ENCODE assay signal across 12 cellular contexts in genomic region chr16:27363797-27364196, GRCh38. TPM values are rescaled to one million over a fixed set of nuclear protein-coding genes. Genes with fewer than 3 reads are reported as not detected.
DNase-seq lines count a peak whose midpoint lies in the region; ATAC-seq and TF ChIP-seq lines count a peak whose summit lies in the region.
"Had no signal": no experiment of that assay in that cellular context is flagged by ENCODE, and none has a peak within 500 bp of the region (broad histone marks: within the 10 kb centered on the region; RNA-seq: fewer than 3 reads in every experiment).

No MANE protein-coding gene starts in this region.

- POLR2A ChIA-PET in activated B cell treated with CpG ODN at 0.5 μM for 24 hours (lab: Charles Lee), result interaction anchor here (0.9 to 1.2 kb wide), 2 partner anchors 10 to 184 kb away, joined by 3 read pairs; no protein-coding TSS in a partner anchor

- H3K36me3 ChIP-seq in transverse colon, result peaks cover 0 to 27% (median 11%) of the 10 kb centered on the region in 4 donors

- H3K4me3 ChIP-seq in transverse colon, result no peak overlapping the region
- H3K4me3 ChIP-seq: heart right ventricle had no signal

- H3K4me1 Mint-ChIP-seq in activated naive CD4-positive, alpha-beta T cell treated with anti-CD3 and anti-CD28 coated beads, Interleukin-2, amount 10 ng/mL, durations not matched to agents 7 days and 5 days, result peaks cover 68% of the 10 kb centered on the region
- peaks cover 53% of the 10 kb centered on the region for H3K4me1 Mint-ChIP-seq in activated B cell treated with CpG ODN at 0.5 μM for 24 hours
- peaks cover 21 to 33% of the 10 kb centered on the region in 2 donors for H3K4me1 Mint-ChIP-seq in immature natural killer cell

- peak overlapping the region; percentile 99 for H3K27ac Mint-ChIP-seq in activated naive CD4-positive, alpha-beta T cell treated with anti-CD3 and anti-CD28 coated beads, Interleukin-2, amount 10 ng/mL, durations not matched to agents 7 days and 5 days
- peak overlapping the region; percentile 77 for H3K27ac Mint-ChIP-seq in activated B cell treated with CpG ODN at 0.5 μM for 24 hours
- peak overlapping the region in 4 of 6 donors; percentile 14 to 84 (median 62) for H3K27ac Mint-ChIP-seq in immature natural killer cell

- peaks cover 2% of the 10 kb centered on the region for H3K9me3 Mint-ChIP-seq in activated naive CD4-positive, alpha-beta T cell treated with anti-CD3 and anti-CD28 coated beads, Interleukin-2, amount 10 ng/mL, durations not matched to agents 7 days and 5 days
- H3K9me3 Mint-ChIP-seq in activated B cell treated with CpG ODN at 0.5 μM for 24 hours, result no peaks in the 10 kb centered on the region
- H3K9me3 Mint-ChIP-seq in immature natural killer cell, result no peaks in the 10 kb centered on the region

- TF ChIP-seq POLR2A in transverse colon (IDR thresholded peaks at IDR 0.05), result no peak

- H3K9me3 ChIP-seq in transverse colon, result no peaks in the 10 kb centered on the region

- ATAC-seq in activated B cell treated with CpG ODN at 0.5 μM for 24 hours (ENCODE audit: low read depth) (no peak), HG03469 (IDR thresholded peaks at IDR 0.05; ENCODE audit: unreplicated experiment) (no peak), HG03565 (IDR thresholded peaks at IDR 0.05; ENCODE audit: unreplicated experiment) (no peak)
- ATAC-seq: heart right ventricle had no signal

- intact Hi-C loops in activated B cell treated with CpG ODN at 0.5 μM for 24 hours (cut with micrococcal nuclease) (loop anchor here (10.0 kb wide), 1 partner anchor 1529 kb away; no protein-coding TSS in a partner anchor), transverse colon (cut with DNase I; ENCODE audit: low total_unique reads) (loop anchor here (10.0 kb wide), 1 partner anchor 49 kb away; the partner anchor contains the start of gene IL4R)

- H3K36me3 Mint-ChIP-seq in activated naive CD4-positive, alpha-beta T cell treated with anti-CD3 and anti-CD28 coated beads, Interleukin-2, amount 10 ng/mL, durations not matched to agents 7 days and 5 days, result peaks cover 68% of the 10 kb centered on the region
- H3K36me3 Mint-ChIP-seq in activated B cell treated with CpG ODN at 0.5 μM for 24 hours (ENCODE audit: low read depth), result peaks cover 59% of the 10 kb centered on the region
- H3K36me3 Mint-ChIP-seq in immature natural killer cell, result peaks cover 16 to 41% (median 31%) of the 10 kb centered on the region in 3 donors

- H3K27ac ChIP-seq in transverse colon, result peak overlapping the region; percentile 59 to 80 (median 62)
- H3K27ac ChIP-seq: heart right ventricle had no signal

- 76% methylated on average over 9 of the region's 9 CpGs; no CpG with 5 or more reads in 1 of the 2 donors for WGBS in transverse colon (ENCODE audit: low coverage in 1 of 2), 2 donors

- no peaks in the 10 kb centered on the region for H3K27me3 Mint-ChIP-seq in activated naive CD4-positive, alpha-beta T cell treated with anti-CD3 and anti-CD28 coated beads, Interleukin-2, amount 10 ng/mL, durations not matched to agents 7 days and 5 days
- no peaks in the 10 kb centered on the region for H3K27me3 Mint-ChIP-seq in activated B cell treated with CpG ODN at 0.5 μM for 24 hours
- H3K27me3 Mint-ChIP-seq in immature natural killer cell (ENCODE audit: low read depth in 3 of 3), result peaks cover 5 to 15% (median 8%) of the 10 kb centered on the region in 3 donors

- peaks cover 9 to 36% (median 28%) of the 10 kb centered on the region in 4 donors for H3K4me1 ChIP-seq in transverse colon

- TF ChIP-seq CTCF in activated B cell treated with CpG ODN at 0.5 μM for 24 hours (IDR thresholded peaks at IDR 0.05) (no peak), transverse colon (IDR thresholded peaks at IDR 0.05) (no peak)

- CTCF ChIA-PET in activated naive CD4-positive, alpha-beta T cell treated with anti-CD3 and anti-CD28 coated beads, Interleukin-2, amount 10 ng/mL, durations not matched to agents 7 days and 5 days (lab: Charles Lee), result no interaction called here
- CTCF ChIA-PET in activated B cell treated with CpG ODN at 0.5 μM for 24 hours (lab: Charles Lee), result no interaction called here

- no peak for TF ChIP-seq EP300 in transverse colon (IDR thresholded peaks at IDR 0.05; ENCODE audit: low read depth)

- in situ Hi-C loops in transverse colon (cut with MboI; ENCODE audit: low pct_ligation_motif_present in 1 of 4, low pct_unique_long_range_greater_than_20kb in 1 of 4, low sequenced_read_pairs in 3 of 4), result loop anchor here in 1 of 4 donors (10.0 kb wide), 1 partner anchor 129 kb away; no protein-coding TSS in a partner anchor

- H3K4me3 Mint-ChIP-seq in activated naive CD4-positive, alpha-beta T cell treated with anti-CD3 and anti-CD28 coated beads, Interleukin-2, amount 10 ng/mL, durations not matched to agents 7 days and 5 days, result no peak overlapping the region
- H3K4me3 Mint-ChIP-seq in activated B cell treated with CpG ODN at 0.5 μM for 24 hours (no peak overlapping the region), immature natural killer cell (no peak overlapping the region)

- no peak for DNase-seq in activated naive CD4-positive, alpha-beta T cell treated with anti-CD3 and anti-CD28 coated beads, Interleukin-2, amount 10 ng/mL, durations not matched to agents 7 days and 5 days
- no peak for DNase-seq in activated naive CD4-positive, alpha-beta T cell (lab: John Stamatoyannopoulos, UW)
- DNase-seq in activated B cell treated with CpG ODN at 0.5 μM for 24 hours (no peak), immature natural killer cell (no peak), transverse colon (peak; percentile 91), AG08396 (ENCODE audit: low spot score) (no peak)
- DNase-seq: activated T-cell treated with anti-CD3 and anti-CD28 coated beads, Interleukin-2, amount 50 U/mL, for 48 hours; C1 segment of cervical spinal cord; cortex of kidney; heart right ventricle had no signal

- no peaks in the 10 kb centered on the region for H3K27me3 ChIP-seq in transverse colon
- H3K27me3 ChIP-seq: heart right ventricle had no signal

RNA-seq across cellular contexts. Expression of gene IL21R, which starts 38.2 kb away (rescaled TPM):
- total RNA-seq in activated B cell treated with CpG ODN at 0.5 μM for 24 hours, result 144 and 167 TPM in 2 replicates
- 10 to 100 TPM; 27.5 to 59.7 (median 49.6) TPM for polyA plus RNA-seq in immature natural killer cell
- total RNA-seq in transverse colon, result 1 to 10 TPM in 1 of 4 donors, under 1 TPM in 2, not detected in 1; 0.20 to 1.1 (median 0.27) TPM

RNA-seq across cellular contexts. Expression of gene IL4R, which starts 50.0 kb away (rescaled TPM):
- total RNA-seq in activated B cell treated with CpG ODN at 0.5 μM for 24 hours (176 and 202 TPM in 2 replicates), transverse colon (100 to 1,000 TPM; 106 to 235 (median 156) TPM)
- polyA plus RNA-seq in immature natural killer cell, result 10 to 100 TPM; 15.7 to 38.7 (median 20.1) TPM

Comparison
In these comparisons a context has a peak if more than half of its experiments do, and no peak if none do; other contexts are left out.
1. RNA of gene IL21R, which starts 38.2 kb away (total RNA-seq): 144 to 167 TPM in activated B cell treated with CpG ODN at 0.5 μM for 24 hours; 0.20 to 1.1 TPM in transverse colon; every median in the first group is over 10 times any median in the second.
2. Peak in every context shown above with its lines, with median percentiles within 50 percentile points of each other: H3K27ac Mint-ChIP-seq.